Comparison of ENCODE assay signal across 12 cellular contexts in the genomic region with DNA sequence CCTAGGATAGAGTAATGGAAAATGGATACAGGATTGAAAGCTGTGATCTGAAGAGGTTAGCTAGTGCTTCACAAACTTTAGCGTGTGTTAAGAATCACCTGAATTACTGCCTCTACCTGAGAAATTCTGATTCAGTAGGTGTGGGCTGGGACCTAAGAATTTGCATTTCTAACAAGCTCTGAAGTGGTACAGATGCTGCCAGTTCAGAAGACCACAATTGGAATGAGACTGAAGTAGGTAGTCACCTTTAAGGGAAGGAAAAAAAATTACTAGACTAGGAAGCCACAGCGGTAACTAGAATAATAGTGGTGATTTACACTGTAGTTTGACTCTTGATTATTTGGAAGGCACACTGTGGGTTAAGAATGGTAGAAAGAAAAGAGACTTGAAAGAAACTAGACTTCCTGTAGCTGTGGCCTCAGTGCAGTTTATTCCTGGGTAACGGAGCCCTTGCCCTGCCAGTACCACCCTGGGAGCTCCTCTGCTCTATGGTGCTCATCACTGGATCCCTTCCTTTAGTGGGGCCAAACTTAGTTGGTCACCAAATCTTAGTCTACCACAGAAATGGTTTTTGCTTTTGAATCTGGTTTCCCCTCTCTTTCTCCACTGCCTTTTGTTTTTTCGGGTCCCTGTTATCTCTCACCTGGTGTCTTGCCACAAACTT. TPM values are rescaled to one million over a fixed set of nuclear protein-coding genes. Genes with fewer than 3 reads are reported as not detected.
DNase-seq lines count a peak whose midpoint lies in the region; ATAC-seq and TF ChIP-seq lines count a peak whose summit lies in the region.
"Had no signal": no experiment of that assay in that cellular context is flagged by ENCODE, and none has a peak within 500 bp of the region (broad histone marks: within the 10 kb centered on the region; RNA-seq: fewer than 3 reads in every experiment).

No MANE protein-coding gene starts in this region.

- peaks cover 68% of the 10 kb centered on the region for H3K36me3 Mint-ChIP-seq in activated CD8-positive, alpha-beta T cell treated with anti-CD3 and anti-CD28 coated beads for 36 hours (ENCODE audit: low read depth)
- H3K36me3 Mint-ChIP-seq in naive B cell = peaks cover 9 to 29% of the 10 kb centered on the region in 2 donors
- H3K36me3 Mint-ChIP-seq in MCF 10A (ENCODE audit: insufficient read depth, unreplicated experiment) = peaks cover 82% of the 10 kb centered on the region

- H3K4me1 ChIP-seq in DOHH2 (ENCODE audit: control insufficient read depth, low read length) = peaks cover 71% of the 10 kb centered on the region
- H3K4me1 ChIP-seq: BE2C had no signal

- no peaks in the 10 kb centered on the region for H3K27me3 ChIP-seq in DOHH2 (ENCODE audit: control insufficient read depth, low read length)
- H3K27me3 ChIP-seq: BE2C had no signal

- intact Hi-C loops in activated CD8-positive, alpha-beta T cell treated with anti-CD3 and anti-CD28 coated beads for 36 hours (cut with micrococcal nuclease) = no loop called here
- intact Hi-C loops in MCF 10A (cut with micrococcal nuclease) = no loop called here

- H3K36me3 ChIP-seq in DOHH2 (ENCODE audit: control insufficient read depth, low read length) = peaks cover 86% of the 10 kb centered on the region

- POLR2A ChIA-PET in activated CD8-positive, alpha-beta T cell treated with anti-CD3 and anti-CD28 coated beads for 36 hours (lab: Charles Lee) = interaction anchor here (0.8 to 3.4 kb wide), 11 partner anchors 11 to 295 kb away, joined by 3 to 13 read pairs (median 5); partner anchors contain the start of gene PIGV
- POLR2A ChIA-PET in MCF 10A (lab: Yijun Ruan, JAX) = interaction anchor here (1.2 to 1.8 kb wide), 2 partner anchors 16 to 47 kb away, joined by 3 to 5 read pairs; no protein-coding TSS in a partner anchor

- H3K27ac Mint-ChIP-seq in activated CD8-positive, alpha-beta T cell treated with anti-CD3 and anti-CD28 coated beads for 36 hours = peak overlapping the region; percentile 74
- H3K27ac Mint-ChIP-seq in naive B cell = peak overlapping the region; percentile 69 to 97 (median 80)
- H3K27ac Mint-ChIP-seq in MCF 10A (ENCODE audit: low read depth, unreplicated experiment) = no peak overlapping the region

- peak; percentile 21 for ATAC-seq in activated CD8-positive, alpha-beta T cell treated with anti-CD3 and anti-CD28 coated beads for 36 hours
- ATAC-seq in naive B cell (ENCODE audit: low read depth in 2 of 2) = no peak
- no peak for ATAC-seq in HG02885 (IDR thresholded peaks at IDR 0.05; ENCODE audit: poor library complexity, unreplicated experiment)
- ATAC-seq in left lobe of liver = no peak

- no peaks in the 10 kb centered on the region for H3K9me2 ChIP-seq in DOHH2 (replicated peaks; ENCODE audit: control insufficient read depth, low read length)

- BruUV-seq in MCF 10A (replicated peaks; lab: Mats Ljungman, UMichigan) = no TSS peak

- TF ChIP-seq CTCF in 22Rv1 (IDR thresholded peaks at IDR 0.05) = no peak
- no peak for TF ChIP-seq CTCF in DOHH2 (IDR thresholded peaks at IDR 0.05; ENCODE audit: low read depth, low read length, poor library complexity, severe bottlenecking)
- no peak for TF ChIP-seq CTCF in activated CD8-positive, alpha-beta T cell treated with anti-CD3 and anti-CD28 coated beads for 36 hours (IDR thresholded peaks at IDR 0.05)
- TF ChIP-seq CTCF in MCF 10A (IDR thresholded peaks at IDR 0.05; ENCODE audit: unreplicated experiment) = no peak

- H3K27ac ChIP-seq in 22Rv1 = peak overlapping the region; percentile 41
- H3K27ac ChIP-seq in DOHH2 (ENCODE audit: low read depth, low read length) = peak overlapping the region; percentile 93

- peak; percentile 42 for DNase-seq in activated CD8-positive, alpha-beta T cell treated with anti-CD3 and anti-CD28 coated beads for 36 hours
- no peak for DNase-seq in naive B cell
- DNase-seq in MCF 10A (ENCODE audit: unreplicated experiment) = no peak
- no peak for DNase-seq in NCI-H345 treated with DMSO at 0.1 percent for 48 hours (lab: John Stamatoyannopoulos, UW; ENCODE audit: unreplicated experiment)
- DNase-seq in left lobe of liver (ENCODE audit: low spot score) = no peak
- DNase-seq: aorta; BE2C; NCI-H187; NK-92 treated with Interleukin-12 subunit alpha and Interleukin-12 subunit beta, amount 100 ng/mL, for 24 hours had no signal

- H4K20me1 ChIP-seq in DOHH2 (ENCODE audit: control insufficient read depth, insufficient read depth, low read depth, low read length) = no peaks in the 10 kb centered on the region

- CTCF ChIA-PET in activated CD8-positive, alpha-beta T cell treated with anti-CD3 and anti-CD28 coated beads for 36 hours (lab: Charles Lee) = interaction anchor here (0.6 to 2.6 kb wide), 4 partner anchors 11 to 70 kb away, joined by 3 to 19 read pairs (median 6); no protein-coding TSS in a partner anchor
- CTCF ChIA-PET in MCF 10A (lab: Yijun Ruan, JAX) = interaction anchor here (0.6 to 0.8 kb wide), 2 partner anchors 18 to 62 kb away, joined by 3 to 5 read pairs; no protein-coding TSS in a partner anchor

- H3K9me3 ChIP-seq in DOHH2 (ENCODE audit: control insufficient read depth, insufficient read depth, low read length) = no peaks in the 10 kb centered on the region
- H3K9me3 ChIP-seq: BE2C had no signal

- H3K27me3 Mint-ChIP-seq in activated CD8-positive, alpha-beta T cell treated with anti-CD3 and anti-CD28 coated beads for 36 hours = no peaks in the 10 kb centered on the region
- H3K27me3 Mint-ChIP-seq in naive B cell (no peaks in the 10 kb centered on the region), MCF 10A (ENCODE audit: insufficient read depth, unreplicated experiment) (no peaks in the 10 kb centered on the region)

- peaks cover 65% of the 10 kb centered on the region for H3K4me1 Mint-ChIP-seq in activated CD8-positive, alpha-beta T cell treated with anti-CD3 and anti-CD28 coated beads for 36 hours (ENCODE audit: low read depth)
- H3K4me1 Mint-ChIP-seq in naive B cell = peaks cover 47 to 63% (median 53%) of the 10 kb centered on the region in 3 donors
- peaks cover 26% of the 10 kb centered on the region for H3K4me1 Mint-ChIP-seq in MCF 10A (ENCODE audit: insufficient read depth, unreplicated experiment)

- peak overlapping the region; percentile 35 for H3K4me2 ChIP-seq in DOHH2 (ENCODE audit: low read length)

- H3K4me3 Mint-ChIP-seq in activated CD8-positive, alpha-beta T cell treated with anti-CD3 and anti-CD28 coated beads for 36 hours = peak overlapping the region; percentile 33
- H3K4me3 Mint-ChIP-seq in naive B cell (peak overlapping the region in 7 of 8 donors; percentile 2 to 80 (median 70)), MCF 10A (ENCODE audit: unreplicated experiment) (no peak overlapping the region)

- peaks cover 43% of the 10 kb centered on the region for H3F3A ChIP-seq in DOHH2 (ENCODE audit: control insufficient read depth, insufficient read depth)

- H3K79me2 ChIP-seq in DOHH2 (ENCODE audit: control insufficient read depth, low read length) = peaks cover 80% of the 10 kb centered on the region

- no peak overlapping the region for H3K4me3 ChIP-seq in DOHH2 (ENCODE audit: low read length)

- H3K9me3 Mint-ChIP-seq in activated CD8-positive, alpha-beta T cell treated with anti-CD3 and anti-CD28 coated beads for 36 hours = no peaks in the 10 kb centered on the region
- H3K9me3 Mint-ChIP-seq in naive B cell = no peaks in the 10 kb centered on the region
- H3K9me3 Mint-ChIP-seq in MCF 10A (ENCODE audit: unreplicated experiment) = no peaks in the 10 kb centered on the region

RNA-seq across cellular contexts. Expression of gene ARID1A, which starts 43.6 kb away (rescaled TPM):
- total RNA-seq in activated CD8-positive, alpha-beta T cell treated with anti-CD3 and anti-CD28 coated beads for 36 hours = 10 to 100 TPM; 82.4 to 84.9 TPM
- polyA plus RNA-seq in naive B cell (ENCODE audit: low read depth in 6 of 6) = 10 to 100 TPM in 5 of 6 donors, 1 to 10 TPM in 1; 8.8 to 38.2 (median 18.9) TPM
- total RNA-seq in MCF 10A (2022) (54.2 and 56.9 TPM in 2 replicates), left lobe of liver (27.0 TPM)

RNA-seq across cellular contexts. Expression of gene PIGV, which starts 48.4 kb away (rescaled TPM):
- 10 to 100 TPM; 21.2 to 23.9 TPM for total RNA-seq in activated CD8-positive, alpha-beta T cell treated with anti-CD3 and anti-CD28 coated beads for 36 hours
- polyA plus RNA-seq in naive B cell (ENCODE audit: low read depth in 6 of 6) = 10 to 100 TPM in 4 of 6 donors, 1 to 10 TPM in 2; 7.8 to 14.2 (median 10.8) TPM
- total RNA-seq in MCF 10A (2022) (13.3 and 14.7 TPM in 2 replicates), left lobe of liver (30.8 TPM)
